In genomic region chr15:73019733-73020132, GRCh38 we compare ENCODE assay signal across 21 cellular contexts. TPM values are rescaled to one million over a fixed set of nuclear protein-coding genes. Genes with fewer than 3 reads are reported as not detected.
A peak's percentile ranks its signal among the peaks of the same experiment; 100 is the strongest.
DNase-seq lines count a peak whose midpoint lies in the region; ATAC-seq, FAIRE-seq and TF ChIP-seq lines count a peak whose summit lies in the region.
"Had no signal": no experiment of that assay in that cellular context is flagged by ENCODE, and none has a peak within 500 bp of the region (broad histone marks: within the 10 kb centered on the region; RNA-seq: fewer than 3 reads in every experiment).

No MANE protein-coding gene starts in this region.

- DNase-seq in HTR-8/SVneo (ENCODE audit: insufficient read length, low spot score), result no peak
- DNase-seq in K562 (ENCODE audit: extremely low read depth in 1 of 4, low spot score in 3 of 4), result peak in 1 of 4 experiments; percentile 45
- DNase-seq in mesendoderm, result no peak
- no peak for DNase-seq in Peyer's patch
- DNase-seq: ACHN; BE2C; C1 segment of cervical spinal cord; CD8-positive, alpha-beta memory T cell; COR-L47; GM23248; H7; HFFc6 had no signal

- H3K4me2 ChIP-seq in K562 (ENCODE audit: insufficient read depth, low read length) (no peak overlapping the region), mesendoderm (ENCODE audit: low read length) (no peak overlapping the region)

- no peak overlapping the region for H2BK120ac ChIP-seq in mesendoderm (ENCODE audit: low read depth, low read length)

- no TSS peak for BruUV-seq in K562 (replicated peaks; lab: Mats Ljungman, UMichigan)

- FAIRE-seq in HTR-8/SVneo (lab: Jason Lieb, UNC) (peak; percentile 77), K562 (lab: Jason Lieb, UNC) (no peak)
- FAIRE-seq: A204.1, D721Med, G401.6, GM12891, GM19239, HepG2 had no signal

- no peak overlapping the region for H4K8ac ChIP-seq in mesendoderm (ENCODE audit: low read depth, low read length)

- CTCF ChIA-PET in K562 (lab: Yijun Ruan, JAX; ENCODE audit: low intra/inter-chr PET ratio), result no interaction called here

- no peak overlapping the region for H2BK15ac ChIP-seq in mesendoderm (replicated peaks; ENCODE audit: low read depth)

- TF ChIP-seq RAD21 in K562 (CRISPR knock-in tag; conservative IDR thresholded peaks at IDR 0.05 in 1 of 2, IDR thresholded peaks at IDR 0.05 in 1 of 2), result no peak

- H3K23ac ChIP-seq in mesendoderm (ENCODE audit: low read length), result no peak overlapping the region

- no peaks in the 10 kb centered on the region for H3K36me3 ChIP-seq in K562 (ENCODE audit: control insufficient read depth, insufficient read depth, low read length)
- no peaks in the 10 kb centered on the region for H3K36me3 ChIP-seq in mesendoderm (ENCODE audit: control insufficient read depth, insufficient read depth, low read length)
- no peaks in the 10 kb centered on the region for H3K36me3 ChIP-seq in Peyer's patch
- H3K36me3 ChIP-seq: BE2C had no signal

- H3K79me2 ChIP-seq in K562 (ENCODE audit: control insufficient read depth, insufficient read depth, low read length) (no peaks in the 10 kb centered on the region), mesendoderm (ENCODE audit: control insufficient read depth, insufficient read depth, low read length) (no peaks in the 10 kb centered on the region)

- ATAC-seq in K562 (no peak; the same call in 2 of the 3 replicates), HG02973 (IDR thresholded peaks at IDR 0.05; ENCODE audit: unreplicated experiment) (no peak), GM21723 (IDR thresholded peaks at IDR 0.05; ENCODE audit: unreplicated experiment) (no peak)
- ATAC-seq: HCT116 had no signal

- no peak overlapping the region for H3K9ac ChIP-seq in K562 (ENCODE audit: insufficient read depth in 1 of 2, low read depth in 2 of 2, low read length in 2 of 2)
- H3K9ac ChIP-seq in mesendoderm (ENCODE audit: low read length), result no peak overlapping the region
- H3K9ac ChIP-seq: GM23248 had no signal

- in situ Hi-C loops in K562 (cut with MboI), result no loop called here

- H3K9me3 ChIP-seq in K562 (replicated peaks; ENCODE audit: control insufficient read depth, insufficient read depth, low read depth, low read length) (no peaks in the 10 kb centered on the region), Peyer's patch (no peaks in the 10 kb centered on the region)
- H3K9me3 ChIP-seq: BE2C had no signal

- H3K9me1 ChIP-seq in K562 (ENCODE audit: control insufficient read depth, insufficient read depth, low read length), result no peaks in the 10 kb centered on the region

- TF ChIP-seq POLR2A in K562 (conservative IDR thresholded peaks at IDR 0.05) (no peak), Peyer's patch (IDR thresholded peaks at IDR 0.05) (no peak)

- POLR2A ChIA-PET in K562 (lab: Yijun Ruan, JAX), result no interaction called here

- H3K4me3 ChIP-seq in K562, result no peak overlapping the region
- H3K4me3 ChIP-seq in mesendoderm (ENCODE audit: low read length), result no peak overlapping the region
- H3K4me3 ChIP-seq in Peyer's patch, result no peak overlapping the region
- H3K4me3 ChIP-seq: GM23248 had no signal

- H2BK5ac ChIP-seq in mesendoderm (ENCODE audit: low read length), result no peak overlapping the region

- TF ChIP-seq EP300 in K562 (IDR thresholded peaks at IDR 0.05; ENCODE audit: low read length), result no peak

- H3K27ac ChIP-seq in K562 (ENCODE audit: extremely low read depth, low read depth, low read length) (no peak overlapping the region), mesendoderm (ENCODE audit: low read depth, low read length) (no peak overlapping the region), Peyer's patch (no peak overlapping the region)
- H3K27ac ChIP-seq: GM23248 had no signal

- H4K5ac ChIP-seq in mesendoderm (ENCODE audit: low read length), result no peak overlapping the region

- H3K4me1 ChIP-seq in K562 (replicated peaks in 1 of 2; ENCODE audit: control insufficient read depth in 2 of 2, insufficient read depth in 2 of 2, low read length in 2 of 2), result peaks cover 0 to 6% of the 10 kb centered on the region in 2 experiments; a peak in 2 of 5 replicates
- H3K4me1 ChIP-seq in mesendoderm (ENCODE audit: control insufficient read depth, low read depth, low read length), result no peaks in the 10 kb centered on the region
- H3K4me1 ChIP-seq in Peyer's patch, result no peaks in the 10 kb centered on the region
- H3K4me1 ChIP-seq: BE2C had no signal

- intact Hi-C loops in K562 (cut with micrococcal nuclease), result no loop called here

- no peaks in the 10 kb centered on the region for H3K79me1 ChIP-seq in mesendoderm (ENCODE audit: low read length)

- H3K18ac ChIP-seq in mesendoderm (ENCODE audit: low read length), result no peak overlapping the region

- TF ChIP-seq CTCF in K562 (IDR thresholded peaks at IDR 0.05 in 2 of 3, conservative IDR thresholded peaks at IDR 0.05 in 1 of 3; ENCODE audit: insufficient read depth in 2 of 3, low read depth in 1 of 3, low read length in 3 of 3) (no peak), Peyer's patch (IDR thresholded peaks at IDR 0.05) (no peak)

- no peak overlapping the region for H2AK5ac ChIP-seq in mesendoderm (ENCODE audit: low read length)

- H3K27me3 ChIP-seq in K562 (ENCODE audit: control insufficient read depth in 2 of 2, insufficient read depth in 2 of 2, low read length in 2 of 2), result peaks cover 0 to 9% of the 10 kb centered on the region in 2 experiments; a peak in 1 of 5 replicates
- no peaks in the 10 kb centered on the region for H3K27me3 ChIP-seq in mesendoderm (ENCODE audit: insufficient read depth, low read length, poor library complexity)
- H3K27me3 ChIP-seq in Peyer's patch, result no peaks in the 10 kb centered on the region

- no peak overlapping the region for H3K56ac ChIP-seq in mesendoderm (ENCODE audit: low read length)

- peak overlapping the region; percentile 7 for H3K4ac ChIP-seq in mesendoderm (ENCODE audit: low read depth, low read length)

- H4K20me1 ChIP-seq in K562 (replicated peaks; ENCODE audit: control insufficient read depth, insufficient read depth, low read length), result no peaks in the 10 kb centered on the region

- H2AFZ ChIP-seq in K562 (ENCODE audit: low read depth, low read length), result no peak overlapping the region
- H2AFZ ChIP-seq: GM23248 had no signal

TF ChIP-seq in K562, 482 proteins besides CTCF, POLR2A, EP300 and RAD21 (continues in another document):
- TF ChIP-seq MEIS2 (IDR thresholded peaks at IDR 0.05; ENCODE audit: partially characterized antibody), result peak; percentile 62
- 0 out of 2 replicates have a peak, but pooled peaks have one; percentile 24 for TF ChIP-seq ZNF766 (CRISPR knock-in tag; conservative IDR thresholded peaks at IDR 0.05)
- no peak for TF ChIP-seq PBX2 (CRISPR knock-in tag; IDR thresholded peaks at IDR 0.05; ENCODE audit: low read depth)
- peak; percentile 67; the same call in 1 of the 2 replicates for TF ChIP-seq PBX2 (tag; conservative IDR thresholded peaks at IDR 0.05; ENCODE audit: low read depth)
- TF ChIP-seq NUFIP1 (IDR thresholded peaks at IDR 0.05; ENCODE audit: partially characterized antibody), result no peak
- TF ChIP-seq EGR1 (conservative IDR thresholded peaks at IDR 0.05), result peak; percentile 53

RNA-seq across cellular contexts. Expression of gene NEO1, which starts 32.5 kb away (rescaled TPM):
- 1.4 and 1.8 TPM in 2 replicates for total RNA-seq in K562 (2011; cell fraction: chromatin; rRNA removed; ENCODE audit: low replicate concordance)
- 1.1 and 2.2 TPM in 2 replicates for total RNA-seq in K562 (2011; cell fraction: nucleolus; rRNA removed)
- total RNA-seq in K562 (2011; cell fraction: nucleoplasm; rRNA removed), result 1.2 and 1.5 TPM in 2 replicates
- total RNA-seq in K562 (2014; rRNA removed) (0.24 and 0.32 TPM in 2 replicates), K562 (2014; rRNA removed; fragmentation: Illumina TruSeq; extraction: Trizol) (0.65 and 1.0 TPM in 2 replicates), K562 (2015; rRNA removed; fragmentation: Illumina TruSeq; extraction: Trizol) (0.79 and 0.83 TPM in 2 replicates), K562 (2021) (0.64 and 0.76 TPM in 2 replicates), Peyer's patch (100 to 1,000 TPM in 3 of 4 donors, 10 to 100 TPM in 1; 60.2 to 127 (median 115) TPM)
- polyA plus RNA-seq in K562 (2011; rRNA removed) (0.28 and 1.7 TPM in 2 replicates), K562 (2014; fragmentation: Illumina TruSeq; extraction: Trizol) (0.48 and 0.55 TPM in 2 replicates), K562 (2014; fragmentation: Nextera tagmentation; extraction: Ambion mirVana) (under 1 TPM; 0.08 to 0.15 TPM), K562 (2014; rRNA removed) (0.13 and 0.40 TPM in 2 replicates)
- polyA plus RNA-seq in K562 (2011; cell fraction: cytosol; rRNA removed), result 0.38 and 2.1 TPM in 2 replicates
- 0.39 and 2.1 TPM in 2 replicates for polyA plus RNA-seq in K562 (2011; cell fraction: nucleus; rRNA removed)
- 1.3 and 1.9 TPM in 2 replicates for polyA plus RNA-seq in K562 (2012)
- polyA minus RNA-seq in K562 (2011; rRNA and poly(A)+ RNA removed), result 0.54 and 2.1 TPM in 2 replicates
- polyA minus RNA-seq in K562 (2011; cell fraction: cytosol; rRNA and poly(A)+ RNA removed), result 4.2 TPM in 1 of 2 replicates, not detected in the other
- polyA minus RNA-seq in K562 (2011; cell fraction: nucleus; rRNA and poly(A)+ RNA removed), result 1.1 and 1.3 TPM in 2 replicates
- polyA plus RNA-seq in mesendoderm (2013, experiment 1 of 2), result 23.9 TPM
- polyA plus RNA-seq in mesendoderm (2013, experiment 2 of 2), result 24.3 TPM

Comparison
In these comparisons a context has a peak if more than half of its experiments do, and no peak if none do; other contexts are left out.
1. RNA of gene NEO1, which starts 32.5 kb away (total RNA-seq): 60.2 to 127 TPM in Peyer's patch; 0.24 to 2.2 TPM in K562; every median in the first group is over 10 times any median in the second.